ENCODE assay signal across 1 cellular context in the genomic region with DNA sequence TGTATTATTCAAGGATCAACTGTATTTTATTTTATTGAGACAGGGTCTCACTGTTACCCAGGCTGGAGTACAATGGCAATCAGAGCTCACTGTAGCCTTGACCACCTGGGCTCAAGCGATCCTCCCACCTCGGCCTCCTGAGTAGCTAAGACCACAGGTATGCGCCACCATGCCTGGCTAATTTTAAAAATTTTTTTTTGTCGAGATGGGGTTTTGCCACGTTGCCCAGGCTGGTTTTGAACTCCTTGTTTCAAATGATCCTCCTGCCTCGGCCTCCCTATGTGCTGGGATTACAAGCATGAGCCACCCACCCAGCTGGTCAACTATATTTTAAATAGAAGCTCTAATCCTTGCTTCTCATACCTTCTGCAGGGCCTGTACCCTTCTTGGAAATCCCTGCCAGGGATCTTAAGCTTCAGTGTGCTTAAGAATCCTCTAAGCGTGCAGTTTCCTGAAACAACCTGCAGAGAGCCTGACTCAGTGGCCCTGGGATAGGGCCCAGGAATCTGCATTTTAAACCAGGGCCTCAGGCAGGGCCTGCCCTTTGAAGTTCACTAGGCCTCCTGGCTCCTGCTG.
TF ChIP-seq lines count a peak whose summit lies in the region.

No MANE protein-coding gene starts in this region.

TF ChIP-seq in GM12878, 131 proteins besides CTCF, POLR2A, EP300 and RAD21 (continued from another document):
- TF ChIP-seq, protein P1, sequence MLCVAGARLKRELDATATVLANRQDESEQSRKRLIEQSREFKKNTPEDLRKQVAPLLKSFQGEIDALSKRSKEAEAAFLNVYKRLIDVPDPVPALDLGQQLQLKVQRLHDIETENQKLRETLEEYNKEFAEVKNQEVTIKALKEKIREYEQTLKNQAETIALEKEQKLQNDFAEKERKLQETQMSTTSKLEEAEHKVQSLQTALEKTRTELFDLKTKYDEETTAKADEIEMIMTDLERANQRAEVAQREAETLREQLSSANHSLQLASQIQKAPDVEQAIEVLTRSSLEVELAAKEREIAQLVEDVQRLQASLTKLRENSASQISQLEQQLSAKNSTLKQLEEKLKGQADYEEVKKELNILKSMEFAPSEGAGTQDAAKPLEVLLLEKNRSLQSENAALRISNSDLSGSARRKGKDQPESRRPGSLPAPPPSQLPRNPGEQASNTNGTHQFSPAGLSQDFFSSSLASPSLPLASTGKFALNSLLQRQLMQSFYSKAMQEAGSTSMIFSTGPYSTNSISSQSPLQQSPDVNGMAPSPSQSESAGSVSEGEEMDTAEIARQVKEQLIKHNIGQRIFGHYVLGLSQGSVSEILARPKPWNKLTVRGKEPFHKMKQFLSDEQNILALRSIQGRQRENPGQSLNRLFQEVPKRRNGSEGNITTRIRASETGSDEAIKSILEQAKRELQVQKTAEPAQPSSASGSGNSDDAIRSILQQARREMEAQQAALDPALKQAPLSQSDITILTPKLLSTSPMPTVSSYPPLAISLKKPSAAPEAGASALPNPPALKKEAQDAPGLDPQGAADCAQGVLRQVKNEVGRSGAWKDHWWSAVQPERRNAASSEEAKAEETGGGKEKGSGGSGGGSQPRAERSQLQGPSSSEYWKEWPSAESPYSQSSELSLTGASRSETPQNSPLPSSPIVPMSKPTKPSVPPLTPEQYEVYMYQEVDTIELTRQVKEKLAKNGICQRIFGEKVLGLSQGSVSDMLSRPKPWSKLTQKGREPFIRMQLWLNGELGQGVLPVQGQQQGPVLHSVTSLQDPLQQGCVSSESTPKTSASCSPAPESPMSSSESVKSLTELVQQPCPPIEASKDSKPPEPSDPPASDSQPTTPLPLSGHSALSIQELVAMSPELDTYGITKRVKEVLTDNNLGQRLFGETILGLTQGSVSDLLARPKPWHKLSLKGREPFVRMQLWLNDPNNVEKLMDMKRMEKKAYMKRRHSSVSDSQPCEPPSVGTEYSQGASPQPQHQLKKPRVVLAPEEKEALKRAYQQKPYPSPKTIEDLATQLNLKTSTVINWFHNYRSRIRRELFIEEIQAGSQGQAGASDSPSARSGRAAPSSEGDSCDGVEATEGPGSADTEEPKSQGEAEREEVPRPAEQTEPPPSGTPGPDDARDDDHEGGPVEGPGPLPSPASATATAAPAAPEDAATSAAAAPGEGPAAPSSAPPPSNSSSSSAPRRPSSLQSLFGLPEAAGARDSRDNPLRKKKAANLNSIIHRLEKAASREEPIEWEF (IDR thresholded peaks at IDR 0.05; ENCODE audit: insufficient replicate concordance, low read depth, low read length), result no peak
- no peak for TF ChIP-seq KAT2A (conservative IDR thresholded peaks at IDR 0.05; ENCODE audit: control insufficient read depth, low read depth, low read length)
- TF ChIP-seq, protein P2, sequence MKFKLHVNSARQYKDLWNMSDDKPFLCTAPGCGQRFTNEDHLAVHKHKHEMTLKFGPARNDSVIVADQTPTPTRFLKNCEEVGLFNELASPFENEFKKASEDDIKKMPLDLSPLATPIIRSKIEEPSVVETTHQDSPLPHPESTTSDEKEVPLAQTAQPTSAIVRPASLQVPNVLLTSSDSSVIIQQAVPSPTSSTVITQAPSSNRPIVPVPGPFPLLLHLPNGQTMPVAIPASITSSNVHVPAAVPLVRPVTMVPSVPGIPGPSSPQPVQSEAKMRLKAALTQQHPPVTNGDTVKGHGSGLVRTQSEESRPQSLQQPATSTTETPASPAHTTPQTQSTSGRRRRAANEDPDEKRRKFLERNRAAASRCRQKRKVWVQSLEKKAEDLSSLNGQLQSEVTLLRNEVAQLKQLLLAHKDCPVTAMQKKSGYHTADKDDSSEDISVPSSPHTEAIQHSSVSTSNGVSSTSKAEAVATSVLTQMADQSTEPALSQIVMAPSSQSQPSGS (IDR thresholded peaks at IDR 0.05; ENCODE audit: low read length), result no peak
- TF ChIP-seq EZH2 (IDR thresholded peaks at IDR 0.05; ENCODE audit: borderline replicate concordance, control insufficient read depth, low read depth, low read length), result no peak
- TF ChIP-seq CHD2 (IDR thresholded peaks at IDR 0.05; ENCODE audit: borderline replicate concordance, low read depth, low read length), result no peak
- TF ChIP-seq ASH2L (IDR thresholded peaks at IDR 0.05; ENCODE audit: borderline replicate concordance, low read depth), result no peak
- TF ChIP-seq, protein P3, sequence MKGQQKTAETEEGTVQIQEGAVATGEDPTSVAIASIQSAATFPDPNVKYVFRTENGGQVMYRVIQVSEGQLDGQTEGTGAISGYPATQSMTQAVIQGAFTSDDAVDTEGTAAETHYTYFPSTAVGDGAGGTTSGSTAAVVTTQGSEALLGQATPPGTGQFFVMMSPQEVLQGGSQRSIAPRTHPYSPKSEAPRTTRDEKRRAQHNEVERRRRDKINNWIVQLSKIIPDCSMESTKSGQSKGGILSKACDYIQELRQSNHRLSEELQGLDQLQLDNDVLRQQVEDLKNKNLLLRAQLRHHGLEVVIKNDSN (IDR thresholded peaks at IDR 0.05; ENCODE audit: borderline replicate concordance, extremely low read length, insufficient read depth, low read depth, low read length), result no peak
- TF ChIP-seq GATAD2B (conservative IDR thresholded peaks at IDR 0.05; ENCODE audit: low read depth), result no peak
- TF ChIP-seq ZNF622 (IDR thresholded peaks at IDR 0.05), result no peak
- no peak for TF ChIP-seq NFIC (IDR thresholded peaks at IDR 0.05; ENCODE audit: low read depth, low read length)
- TF ChIP-seq STAT1 (conservative IDR thresholded peaks at IDR 0.05), result peak; percentile 59; the same call in 1 of the 2 replicates
- TF ChIP-seq, protein P4, sequence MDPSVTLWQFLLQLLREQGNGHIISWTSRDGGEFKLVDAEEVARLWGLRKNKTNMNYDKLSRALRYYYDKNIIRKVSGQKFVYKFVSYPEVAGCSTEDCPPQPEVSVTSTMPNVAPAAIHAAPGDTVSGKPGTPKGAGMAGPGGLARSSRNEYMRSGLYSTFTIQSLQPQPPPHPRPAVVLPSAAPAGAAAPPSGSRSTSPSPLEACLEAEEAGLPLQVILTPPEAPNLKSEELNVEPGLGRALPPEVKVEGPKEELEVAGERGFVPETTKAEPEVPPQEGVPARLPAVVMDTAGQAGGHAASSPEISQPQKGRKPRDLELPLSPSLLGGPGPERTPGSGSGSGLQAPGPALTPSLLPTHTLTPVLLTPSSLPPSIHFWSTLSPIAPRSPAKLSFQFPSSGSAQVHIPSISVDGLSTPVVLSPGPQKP (IDR thresholded peaks at IDR 0.05; ENCODE audit: low read depth, low read length), result no peak
